Comparison of ENCODE assay signal across 16 cellular contexts in genomic region chr17:15039366-15039765, GRCh38.
"Had no signal": no experiment of that assay in that cellular context is flagged by ENCODE, and none has a peak within 500 bp of the region (broad histone marks: within the 10 kb centered on the region; RNA-seq: fewer than 3 reads in every experiment).

No MANE protein-coding gene starts in this region.

- H3K4me1 ChIP-seq: ascending aorta, tibial artery had no signal

- H3K4me3 ChIP-seq: ascending aorta, dorsolateral prefrontal cortex, tibial artery had no signal

- DNase-seq: activated CD4-positive, alpha-beta memory T cell treated with anti-CD3 and anti-CD28 coated beads for 36 hours; activated CD4-positive, alpha-beta T cell treated with anti-CD3 and anti-CD28 coated beads for 36 hours; activated CD8-positive, alpha-beta memory T cell treated with anti-CD3 and anti-CD28 coated beads, Interleukin-2, amount 10 ng/mL, durations not matched to agents 7 days and 5 days; activated naive CD4-positive, alpha-beta T cell treated with anti-CD3 and anti-CD28 coated beads, Interleukin-2, amount 10 ng/mL, durations not matched to agents 7 days and 5 days; activated T-cell treated with anti-CD3 and anti-CD28 coated beads, Interleukin-2, amount 50 U/mL, for 24 hours; dorsolateral prefrontal cortex; head of caudate nucleus; immature natural killer cell; natural killer cell; posterior cingulate gyrus; retina; T-helper 2 cell; tibial artery had no signal

- H3K36me3 ChIP-seq: ascending aorta, neutrophil, tibial artery had no signal

- H3K27ac ChIP-seq: ascending aorta, dorsolateral prefrontal cortex, neutrophil, tibial artery had no signal

- ATAC-seq: activated CD4-positive, alpha-beta T cell treated with anti-CD3 and anti-CD28 coated beads for 36 hours; activated CD8-positive, alpha-beta memory T cell treated with anti-CD3 and anti-CD28 coated beads, Interleukin-2, amount 10 ng/mL, durations not matched to agents 7 days and 5 days; natural killer cell; stimulated activated memory B cell treated with anti-CD40 and anti-IgM and Interleukin-4, amounts not matched to agents 10 μg/mL and 1 μg/mL and 100 μg/mL, for 72 hours had no signal

- H3K9me3 ChIP-seq: ascending aorta, neutrophil, tibial artery had no signal

- H3K27me3 ChIP-seq: ascending aorta, neutrophil, tibial artery had no signal
